ENCODE assay signal across 8 cellular contexts in the genomic region with DNA sequence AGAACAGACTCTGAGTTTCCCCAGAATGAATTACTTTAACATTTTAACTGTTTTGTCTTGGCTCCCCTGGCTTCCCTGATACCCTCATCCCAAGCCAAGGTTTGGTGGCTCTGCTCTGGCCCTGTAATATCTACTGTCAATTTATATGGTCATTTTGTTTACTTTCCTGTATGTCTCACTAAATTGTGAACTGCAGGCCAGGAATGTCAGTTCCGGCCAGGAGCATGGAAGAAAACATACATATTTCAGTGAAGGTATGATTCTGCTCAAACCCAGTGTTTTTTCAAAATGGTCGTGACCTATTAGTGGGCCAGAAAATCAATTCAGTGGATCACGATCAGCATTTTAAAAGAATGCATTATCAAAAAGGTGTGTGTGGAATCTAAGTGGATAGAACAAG. TPM values are rescaled to one million over a fixed set of nuclear protein-coding genes. Genes with fewer than 3 reads are reported as not detected.
DNase-seq lines count a peak whose midpoint lies in the region; ATAC-seq and TF ChIP-seq lines count a peak whose summit lies in the region.

No MANE protein-coding gene starts in this region.

- peak overlapping the region; percentile 62; the same call in 1 of the 2 replicates for H3K9ac ChIP-seq in OCI-LY1 (ENCODE audit: low read length)

- intact Hi-C loops in Caco-2 (cut with micrococcal nuclease; ENCODE audit: unreplicated experiment) = no loop called here

- TSS peak; percentile 43 for BruUV-seq in Caco-2 (replicated peaks; lab: Mats Ljungman, UMichigan)

- H3K79me2 ChIP-seq in OCI-LY1 (ENCODE audit: insufficient read depth, low read length) (no peaks in the 10 kb centered on the region), osteoblast (ENCODE audit: insufficient read depth, low read length) (peaks cover 5% of the 10 kb centered on the region)

- no peaks in the 10 kb centered on the region for H3K9me3 Mint-ChIP-seq in Caco-2 (ENCODE audit: unreplicated experiment)
- H3K9me3 Mint-ChIP-seq in effector memory CD8-positive, alpha-beta T cell = no peaks in the 10 kb centered on the region

- H3K36me3 ChIP-seq in Caco-2 (ENCODE audit: control insufficient read depth, insufficient read depth, low read length) (no peaks in the 10 kb centered on the region), OCI-LY1 (ENCODE audit: insufficient read depth, low read length) (no peaks in the 10 kb centered on the region), osteoblast (ENCODE audit: insufficient read depth, low read length) (no peaks in the 10 kb centered on the region)

- POLR2A ChIA-PET in Caco-2 (lab: Charles Lee) = no interaction called here

- no peaks in the 10 kb centered on the region for H3K27me3 ChIP-seq in Caco-2 (replicated peaks; ENCODE audit: control insufficient read depth, insufficient read depth, low read length)
- no peaks in the 10 kb centered on the region for H3K27me3 ChIP-seq in OCI-LY1 (ENCODE audit: insufficient read depth, low read length)
- no peaks in the 10 kb centered on the region for H3K27me3 ChIP-seq in osteoblast (ENCODE audit: insufficient read depth, low read length)

- peak overlapping the region; percentile 74 for H3K4me2 ChIP-seq in OCI-LY1 (ENCODE audit: low read length)
- peak overlapping the region; percentile 82 for H3K4me2 ChIP-seq in osteoblast (ENCODE audit: insufficient read depth, low read length)

- no peaks in the 10 kb centered on the region for H3K27me3 Mint-ChIP-seq in Caco-2 (ENCODE audit: insufficient read depth, unreplicated experiment)
- H3K27me3 Mint-ChIP-seq in effector memory CD8-positive, alpha-beta T cell = no peaks in the 10 kb centered on the region

- H3K4me3 Mint-ChIP-seq in Caco-2 (ENCODE audit: unreplicated experiment) = peak overlapping the region; percentile 89
- peak overlapping the region; percentile 96 for H3K4me3 Mint-ChIP-seq in effector memory CD8-positive, alpha-beta T cell

- H3K9me3 ChIP-seq in Caco-2 (no peaks in the 10 kb centered on the region), OCI-LY1 (ENCODE audit: low read length) (no peaks in the 10 kb centered on the region), osteoblast (ENCODE audit: low read depth, low read length) (no peaks in the 10 kb centered on the region)

- no peaks in the 10 kb centered on the region for H3F3A ChIP-seq in OCI-LY1 (ENCODE audit: insufficient read depth, low read length)

- no peak overlapping the region for H2AFZ ChIP-seq in OCI-LY1 (ENCODE audit: low read length)
- H2AFZ ChIP-seq in osteoblast (ENCODE audit: low read length) = peak overlapping the region; percentile 7

- H3K27ac Mint-ChIP-seq in Caco-2 (ENCODE audit: unreplicated experiment) = peak overlapping the region; percentile 97
- peak overlapping the region; percentile 98 to 99 for H3K27ac Mint-ChIP-seq in effector memory CD8-positive, alpha-beta T cell

- no peaks in the 10 kb centered on the region for H3K4me1 ChIP-seq in Caco-2
- peaks cover 16% of the 10 kb centered on the region for H3K4me1 ChIP-seq in OCI-LY1 (ENCODE audit: insufficient read depth, low read length, severe bottlenecking)
- no peaks in the 10 kb centered on the region for H3K4me1 ChIP-seq in osteoblast (ENCODE audit: insufficient read depth, low read length)

- H3K4me3 ChIP-seq in Caco-2 (ENCODE audit: low read depth, low read length) (peak overlapping the region; percentile 79), OCI-LY1 (ENCODE audit: low read depth, low read length, poor library complexity, severe bottlenecking) (peak overlapping the region; percentile 74), osteoblast (ENCODE audit: insufficient read depth, low read length) (peak overlapping the region; percentile 83)

- H3K27ac ChIP-seq in OCI-LY1 (ENCODE audit: low read depth, low read length, poor library complexity, severe bottlenecking) (no peak overlapping the region), osteoblast (ENCODE audit: low read depth, low read length) (peak overlapping the region; percentile 83)

- no peaks in the 10 kb centered on the region for H4K20me1 ChIP-seq in OCI-LY1 (ENCODE audit: insufficient read depth, low read length)
- no peaks in the 10 kb centered on the region for H4K20me1 ChIP-seq in osteoblast (ENCODE audit: insufficient read depth, low read length)

- no peaks in the 10 kb centered on the region for H3K36me3 Mint-ChIP-seq in Caco-2 (ENCODE audit: insufficient read depth, unreplicated experiment)
- peaks cover 4% of the 10 kb centered on the region for H3K36me3 Mint-ChIP-seq in effector memory CD8-positive, alpha-beta T cell (ENCODE audit: insufficient read depth)

- ATAC-seq in effector memory CD8-positive, alpha-beta T cell (replicated peaks) = no peak
- ATAC-seq in GM21381 (IDR thresholded peaks at IDR 0.05; ENCODE audit: unreplicated experiment) = no peak
- no peak for ATAC-seq in HG02571 (IDR thresholded peaks at IDR 0.05; ENCODE audit: unreplicated experiment)

- no peaks in the 10 kb centered on the region for H3K9me2 ChIP-seq in OCI-LY1 (ENCODE audit: low read depth, low read length)

- TF ChIP-seq CTCF in Caco-2 (IDR thresholded peaks at IDR 0.05; ENCODE audit: insufficient read depth in 1 of 2, low read depth in 1 of 2, low read length in 1 of 2, severe bottlenecking in 1 of 2, unreplicated experiment in 1 of 2) (no peak), OCI-LY1 (IDR thresholded peaks at IDR 0.05; ENCODE audit: low read length) (no peak), osteoblast (IDR thresholded peaks at IDR 0.05; ENCODE audit: extremely low read depth, low read depth, low read length) (no peak)

- CTCF ChIA-PET in Caco-2 (lab: Charles Lee) = no interaction called here

- peaks cover 6% of the 10 kb centered on the region for H3K4me1 Mint-ChIP-seq in Caco-2 (ENCODE audit: low read depth, unreplicated experiment)
- peaks cover 20 to 26% of the 10 kb centered on the region in 2 donors for H3K4me1 Mint-ChIP-seq in effector memory CD8-positive, alpha-beta T cell (ENCODE audit: low read depth in 2 of 2)

- DNase-seq in Caco-2 = no peak
- DNase-seq in effector memory CD8-positive, alpha-beta T cell = no peak
- no peak for DNase-seq in osteoblast (ENCODE audit: insufficient read length, low spot score, missing footprints)
- no peak for DNase-seq in DMS 273 (lab: John Stamatoyannopoulos, UW; ENCODE audit: unreplicated experiment)
- no peak for DNase-seq in NCI-H226

RNA-seq across cellular contexts. Expression of gene RPGR, which starts 1.2 kb away (rescaled TPM):
- 8.0 and 8.5 TPM in 2 replicates for total RNA-seq in Caco-2 (2022)
- 7.4 and 8.0 TPM in 2 replicates for total RNA-seq in osteoblast

RNA-seq across cellular contexts. Expression of gene OTC, which starts 26.3 kb away (rescaled TPM):
- not detected in 2 replicates for total RNA-seq in Caco-2 (2022)
- total RNA-seq in osteoblast = not detected in 2 replicates
